Comparison of ENCODE assay signal across 8 cellular contexts in genomic region chr20:28603218-28603577, GRCh38.
DNase-seq lines count a peak whose midpoint lies in the region; ATAC-seq and TF ChIP-seq lines count a peak whose summit lies in the region.
"Not testable (repeated sequence)": the region's sequence is repeated elsewhere in the genome, so short reads cannot be mapped to it uniquely, and the experiment has no call there.

No MANE protein-coding gene starts in this region.

- peaks cover 18% of the 10 kb centered on the region for H3K79me2 ChIP-seq in DOHH2 (ENCODE audit: control insufficient read depth, low read length)
- not testable (repeated sequence) for H3K79me2 ChIP-seq in PC-9 (ENCODE audit: low read depth)

- not testable (repeated sequence) for H3K9me2 ChIP-seq in DOHH2 (replicated peaks; ENCODE audit: control insufficient read depth, low read length); PC-9 (ENCODE audit: insufficient read depth)

- not testable (repeated sequence) for H3K27me3 ChIP-seq in DOHH2 (ENCODE audit: control insufficient read depth, low read length); PC-9 (ENCODE audit: insufficient read depth, low read depth); colonic mucosa; heart left ventricle; skeletal muscle satellite cell (ENCODE audit: control insufficient read depth, insufficient read depth, low read length); vagina

- not testable (repeated sequence) for H3K9me3 Mint-ChIP-seq in activated T-helper 17 cell treated with anti-CD3 and anti-CD28 coated beads, Interleukin-2, amount 50 U/mL, for 72 hours

- not testable (repeated sequence) for BruUV-seq in PC-9 (replicated peaks; lab: Mats Ljungman, UMichigan)

- not testable (repeated sequence) for H3F3A ChIP-seq in DOHH2 (ENCODE audit: control insufficient read depth, insufficient read depth); PC-9 (ENCODE audit: insufficient read depth, low read depth)

- CTCF ChIA-PET in PC-9 (lab: Charles Lee) = not testable (repeated sequence)

- H3K27ac Mint-ChIP-seq in activated T-helper 17 cell treated with anti-CD3 and anti-CD28 coated beads, Interleukin-2, amount 50 U/mL, for 72 hours = peak overlapping the region; percentile 96

- not testable (repeated sequence) for TF ChIP-seq CTCF in DOHH2 (IDR thresholded peaks at IDR 0.05; ENCODE audit: low read depth, low read length, poor library complexity, severe bottlenecking); PC-9 (conservative IDR thresholded peaks at IDR 0.05); colonic mucosa (IDR thresholded peaks at IDR 0.05); heart left ventricle (IDR thresholded peaks at IDR 0.05); vagina (IDR thresholded peaks at IDR 0.05)

- H4K20me1 ChIP-seq in DOHH2 (ENCODE audit: control insufficient read depth, insufficient read depth, low read depth, low read length); PC-9 (ENCODE audit: insufficient read depth): not testable (repeated sequence)

- peaks cover 12% of the 10 kb centered on the region for H3K4me1 Mint-ChIP-seq in activated T-helper 17 cell treated with anti-CD3 and anti-CD28 coated beads, Interleukin-2, amount 50 U/mL, for 72 hours

- H3K4me2 ChIP-seq in DOHH2 (ENCODE audit: low read length) (peak overlapping the region; percentile 77), PC-9 (peak overlapping the region; percentile 60), skeletal muscle satellite cell (ENCODE audit: low read length) (peak overlapping the region; percentile 83)

- peak overlapping the region; percentile 97 for H3K4me3 Mint-ChIP-seq in activated T-helper 17 cell treated with anti-CD3 and anti-CD28 coated beads, Interleukin-2, amount 50 U/mL, for 72 hours

- TF ChIP-seq POLR2A in heart left ventricle (IDR thresholded peaks at IDR 0.05); vagina (IDR thresholded peaks at IDR 0.05): not testable (repeated sequence)

- H2AFZ ChIP-seq in PC-9 = peak overlapping the region; percentile 75; the same call in 1 of the 2 replicates

- not testable (repeated sequence) for H3K36me3 ChIP-seq in DOHH2 (ENCODE audit: control insufficient read depth, low read length); PC-9 (ENCODE audit: low read depth); colonic mucosa; heart left ventricle; mesodermal cell (ENCODE audit: control insufficient read depth, insufficient read depth, low read length); skeletal muscle satellite cell (ENCODE audit: insufficient read depth, low read length); vagina

- not testable (repeated sequence) for H3K9ac ChIP-seq in colonic mucosa (ENCODE audit: low read depth in 2 of 2, low read length in 2 of 2)
- peak overlapping the region; percentile 88 for H3K9ac ChIP-seq in skeletal muscle satellite cell (ENCODE audit: low read depth, low read length)

- POLR2A ChIA-PET in PC-9 (lab: Charles Lee; ENCODE audit: unreplicated experiment) = not testable (repeated sequence)

- not testable (repeated sequence) for ATAC-seq in activated T-helper 17 cell treated with anti-CD3 and anti-CD28 coated beads, Interleukin-2, amount 50 U/mL, for 72 hours (replicated peaks); heart left ventricle

- intact Hi-C loops in PC-9 (cut with micrococcal nuclease; ENCODE audit: unreplicated experiment); colonic mucosa (cut with DNase I); heart left ventricle (cut with DNase I); vagina (cut with DNase I): not testable (repeated sequence)

- WGBS in heart left ventricle, 4 donors = 60 to 67% (median 62%) methylated on average over 17 of the region's 17 CpGs
- 73 to 77% methylated on average over 11 to 13 of the region's 17 CpGs for WGBS in mesodermal cell (ENCODE audit: insufficient coverage in 2 of 2), 2 experiments

- H3K9me3 ChIP-seq in DOHH2 (ENCODE audit: control insufficient read depth, insufficient read depth, low read length); PC-9 (ENCODE audit: insufficient read depth, low read depth); colonic mucosa; heart left ventricle; mesodermal cell (ENCODE audit: control insufficient read depth, low read length); skeletal muscle satellite cell (replicated peaks; ENCODE audit: low read length); vagina: not testable (repeated sequence)

- not testable (repeated sequence) for DNase-seq in PC-9; colonic mucosa; heart left ventricle; vagina (ENCODE audit: extremely low spot score in 2 of 2)

- not testable (repeated sequence) for H3K4me1 ChIP-seq in DOHH2 (ENCODE audit: control insufficient read depth, low read length); PC-9 (replicated peaks; ENCODE audit: insufficient read depth); colonic mucosa; heart left ventricle; mesodermal cell (ENCODE audit: control insufficient read depth, insufficient read depth, low read length, poor library complexity, severe bottlenecking); skeletal muscle satellite cell (ENCODE audit: control insufficient read depth, insufficient read depth, low read length); vagina

- peaks cover 36% of the 10 kb centered on the region for H3K36me3 Mint-ChIP-seq in activated T-helper 17 cell treated with anti-CD3 and anti-CD28 coated beads, Interleukin-2, amount 50 U/mL, for 72 hours (ENCODE audit: low read depth)

- H3K4me3 ChIP-seq in DOHH2 (ENCODE audit: low read length) = peak overlapping the region; percentile 82
- peak overlapping the region; percentile 60; the same call in 1 of the 2 replicates for H3K4me3 ChIP-seq in PC-9
- H3K4me3 ChIP-seq in colonic mucosa = peak overlapping the region; percentile 48
- H3K4me3 ChIP-seq in heart left ventricle = peak overlapping the region; percentile 47 to 93 (median 72)
- H3K4me3 ChIP-seq in mesodermal cell (ENCODE audit: extremely low read depth, insufficient read depth, low read length, poor library complexity, severe bottlenecking) = peak overlapping the region; percentile 59
- H3K4me3 ChIP-seq in skeletal muscle satellite cell (ENCODE audit: low read length) = peak overlapping the region; percentile 88
- peak overlapping the region; percentile 39 to 69 for H3K4me3 ChIP-seq in vagina

- H3K27ac ChIP-seq in DOHH2 (ENCODE audit: low read depth, low read length); PC-9; colonic mucosa; mesodermal cell (ENCODE audit: low read depth, low read length, severe bottlenecking): not testable (repeated sequence)
- H3K27ac ChIP-seq in heart left ventricle (peak overlapping the region; percentile 47 to 88 (median 81)), vagina (peak overlapping the region; percentile 36)

- H3K27me3 Mint-ChIP-seq in activated T-helper 17 cell treated with anti-CD3 and anti-CD28 coated beads, Interleukin-2, amount 50 U/mL, for 72 hours = not testable (repeated sequence)
